ENCODE assay signal across 8 cellular contexts in genomic region chr19:19342086-19343015, GRCh38. TPM values are rescaled to one million over a fixed set of nuclear protein-coding genes. Genes with fewer than 3 reads are reported as not detected.
A peak's percentile ranks its signal among the peaks of the same experiment; 100 is the strongest.
DNase-seq lines count a peak whose midpoint lies in the region; FAIRE-seq and TF ChIP-seq lines count a peak whose summit lies in the region.

No MANE protein-coding gene starts in this region.

- in situ Hi-C loops in brain microvascular endothelial cell (cut with HindIII; ENCODE audit: low pct_ligation_motif_present, low sequenced_read_pairs): no loop called here

- H3K27me3 ChIP-seq in brain microvascular endothelial cell (replicated peaks): no peaks in the 10 kb centered on the region

- H3K4me3 ChIP-seq in brain microvascular endothelial cell (ENCODE audit: low read depth, low read length): no peak overlapping the region

- no peak overlapping the region for H3K27ac ChIP-seq in brain microvascular endothelial cell

- H3K27ac Mint-ChIP-seq in CD14-positive monocyte: peak overlapping the region in 1 of 7 donors; percentile 66

- H3K27me3 Mint-ChIP-seq in CD14-positive monocyte (ENCODE audit: low read depth in 3 of 3): no peaks in the 10 kb centered on the region

- no peaks in the 10 kb centered on the region for H3K4me1 Mint-ChIP-seq in CD14-positive monocyte

- H3K9me3 Mint-ChIP-seq in CD14-positive monocyte: no peaks in the 10 kb centered on the region

- intact Hi-C loops in CD14-positive monocyte (cut with micrococcal nuclease): no loop called here

- DNase-seq in AG08396 (ENCODE audit: low spot score) (peak; percentile 89), GM19239 (ENCODE audit: insufficient read length, low spot score) (peak; percentile 41), NCI-H526 treated with DMSO at 0.1 percent for 48 hours (lab: John Stamatoyannopoulos, UW) (peak; percentile 52), brain microvascular endothelial cell (peak; percentile 45), kidney glomerular epithelial cell (lab: John Stamatoyannopoulos, UW) (peak; percentile 34), urothelium cell line (ENCODE audit: low spot score) (peak; percentile 71), CD14-positive monocyte (ENCODE audit: low spot score) (no peak), T-helper 2 cell (no peak)

- peak; percentile 96 for TF ChIP-seq CTCF in brain microvascular endothelial cell (IDR thresholded peaks at IDR 0.05; ENCODE audit: low read depth, low read length, missing control alignments)
- TF ChIP-seq CTCF in CD14-positive monocyte (IDR thresholded peaks at IDR 0.05): no peak

- peaks cover 73 to 96% of the 10 kb centered on the region in 2 donors for H3K36me3 Mint-ChIP-seq in CD14-positive monocyte

- H3K4me3 Mint-ChIP-seq in CD14-positive monocyte: no peak overlapping the region

- FAIRE-seq in GM19239 (lab: Jason Lieb, UNC): no peak
- FAIRE-seq in urothelium cell line (lab: Jason Lieb, UNC): no peak

- peaks cover 77% of the 10 kb centered on the region for H3K36me3 ChIP-seq in brain microvascular endothelial cell (replicated peaks)

RNA-seq across cellular contexts. Expression of gene MAU2, which starts 21.7 kb away (rescaled TPM):
- 10 to 100 TPM in 1 of 2 donors, 1 to 10 TPM in 1; 7.4 to 14.5 TPM for polyA plus RNA-seq in CD14-positive monocyte

RNA-seq across cellular contexts. Expression of gene SUGP1, which starts 22.0 kb away (rescaled TPM):
- polyA plus RNA-seq in CD14-positive monocyte: 10 to 100 TPM; 17.4 to 18.1 TPM

Comparison
In these comparisons a context has a peak if more than half of its experiments do, and no peak if none do; other contexts are left out.
1. DNase-seq: peak in AG08396 (single experiment), GM19239 (single experiment), NCI-H526 treated with DMSO at 0.1 percent for 48 hours (single experiment), brain microvascular endothelial cell (single experiment), kidney glomerular epithelial cell (single experiment) and urothelium cell line (single experiment); none in CD14-positive monocyte (single experiment) and T-helper 2 cell (0 of 5).